ENCODE assay signal across 1 cellular context in genomic region chrX:153627675-153628111, GRCh38.
TF ChIP-seq lines count a peak whose summit lies in the region.

No MANE protein-coding gene starts in this region.

TF ChIP-seq in HepG2, 621 proteins besides CTCF, POLR2A, EP300 and RAD21 (continued from another document and continues in another):
- no peak for TF ChIP-seq THYN1 (CRISPR knock-in tag; IDR thresholded peaks at IDR 0.05; ENCODE audit: borderline replicate concordance, low read depth)
- TF ChIP-seq ZNF205 (CRISPR knock-in tag; IDR thresholded peaks at IDR 0.05), result no peak
- peak; percentile 79 for TF ChIP-seq HOXA3 (CRISPR knock-in tag; IDR thresholded peaks at IDR 0.05)
- TF ChIP-seq MIER3 (CRISPR knock-in tag; IDR thresholded peaks at IDR 0.05; ENCODE audit: borderline replicate concordance), result peak; percentile 87; the same call in 1 of the 2 replicates
- 0 out of 2 replicates have a peak, but pooled peaks have one; percentile 28 for TF ChIP-seq SNAPC5 (CRISPR knock-in tag; IDR thresholded peaks at IDR 0.05; ENCODE audit: borderline replicate concordance)
- no peak for TF ChIP-seq SIX1 (CRISPR knock-in tag; IDR thresholded peaks at IDR 0.05; ENCODE audit: borderline replicate concordance)
- TF ChIP-seq TCF7L2 (IDR thresholded peaks at IDR 0.05; ENCODE audit: low read depth, low read length), result no peak
- no peak for TF ChIP-seq ADNP (CRISPR knock-in tag; IDR thresholded peaks at IDR 0.05)
- TF ChIP-seq IRF9 (CRISPR knock-in tag; IDR thresholded peaks at IDR 0.05; ENCODE audit: borderline replicate concordance), result peak; percentile 54; the same call in 1 of the 2 replicates
- TF ChIP-seq HNRNPH1 (optimal IDR thresholded peaks at IDR 0.05; ENCODE audit: low read depth, low read length), result no peak
- TF ChIP-seq ZBTB46 (CRISPR knock-in tag; IDR thresholded peaks at IDR 0.05; ENCODE audit: borderline replicate concordance), result no peak
- peak; percentile 15; the same call in 1 of the 2 replicates for TF ChIP-seq STAG1 (CRISPR knock-in tag; IDR thresholded peaks at IDR 0.05)
- no peak for TF ChIP-seq SRSF4 (IDR thresholded peaks at IDR 0.05; ENCODE audit: low read depth, low read length, poor library complexity, severe bottlenecking)
- TF ChIP-seq ELK4 (CRISPR knock-in tag; IDR thresholded peaks at IDR 0.05; ENCODE audit: borderline replicate concordance), result no peak
- TF ChIP-seq ZFP1 (CRISPR knock-in tag; IDR thresholded peaks at IDR 0.05), result peak; percentile 26; the same call in 1 of the 2 replicates
- TF ChIP-seq ZNF615 (CRISPR knock-in tag; IDR thresholded peaks at IDR 0.05; ENCODE audit: borderline replicate concordance), result 0 out of 2 replicates have a peak, but pooled peaks have one; percentile 59
- no peak for TF ChIP-seq CERS6 (CRISPR knock-in tag; IDR thresholded peaks at IDR 0.05)
- no peak for TF ChIP-seq NR2F1 (CRISPR knock-in tag; IDR thresholded peaks at IDR 0.05)
- peak; percentile 47; the same call in 1 of the 2 replicates for TF ChIP-seq SAP130 (CRISPR knock-in tag; IDR thresholded peaks at IDR 0.05; ENCODE audit: low read depth)
- no peak for TF ChIP-seq ZFP41 (CRISPR knock-in tag; IDR thresholded peaks at IDR 0.05; ENCODE audit: borderline replicate concordance)
- TF ChIP-seq RBFOX2 (IDR thresholded peaks at IDR 0.05; ENCODE audit: low read depth, low read length), result peak; percentile 78
- TF ChIP-seq ZNF234 (CRISPR knock-in tag; conservative IDR thresholded peaks at IDR 0.05), result no peak
- TF ChIP-seq ZNF691 (CRISPR knock-in tag; IDR thresholded peaks at IDR 0.05; ENCODE audit: borderline replicate concordance, low read depth), result peak; percentile 41; the same call in 1 of the 2 replicates
- TF ChIP-seq ZNF17 (CRISPR knock-in tag; IDR thresholded peaks at IDR 0.05), result no peak
- no peak; the same call in 1 of the 2 replicates for TF ChIP-seq MXD4 (CRISPR knock-in tag; IDR thresholded peaks at IDR 0.05)
- TF ChIP-seq ZNF878 (CRISPR knock-in tag; IDR thresholded peaks at IDR 0.05), result 0 out of 2 replicates have a peak, but pooled peaks have one; percentile 44
- TF ChIP-seq NR2F6 (IDR thresholded peaks at IDR 0.05), result peak; percentile 29; the same call in 1 of the 2 replicates
- peak; percentile 69; the same call in 1 of the 2 replicates for TF ChIP-seq NR2F6 (CRISPR knock-in tag; IDR thresholded peaks at IDR 0.05)
- no peak for TF ChIP-seq SRF (IDR thresholded peaks at IDR 0.05; ENCODE audit: low read depth, low read length)
- TF ChIP-seq ZFYVE20 (CRISPR knock-in tag; IDR thresholded peaks at IDR 0.05; ENCODE audit: borderline replicate concordance, low read depth), result no peak
- TF ChIP-seq KDM2A (CRISPR knock-in tag; IDR thresholded peaks at IDR 0.05; ENCODE audit: borderline replicate concordance, low read depth), result no peak; the same call in 1 of the 2 replicates
- no peak for TF ChIP-seq ZNF572 (CRISPR knock-in tag; IDR thresholded peaks at IDR 0.05)
- no peak for TF ChIP-seq NR2C2 (CRISPR knock-in tag; IDR thresholded peaks at IDR 0.05; ENCODE audit: borderline replicate concordance)
- TF ChIP-seq SMC3 (IDR thresholded peaks at IDR 0.05; ENCODE audit: low read length), result no peak
- TF ChIP-seq ZNF720 (CRISPR knock-in tag; IDR thresholded peaks at IDR 0.05), result no peak
- TF ChIP-seq ZIK1 (CRISPR knock-in tag; IDR thresholded peaks at IDR 0.05; ENCODE audit: borderline replicate concordance, low read depth), result no peak
- TF ChIP-seq PAF1 (CRISPR knock-in tag; IDR thresholded peaks at IDR 0.05), result 0 out of 2 replicates have a peak, but pooled peaks have one; percentile 60
- no peak for TF ChIP-seq ZNF503 (CRISPR knock-in tag; IDR thresholded peaks at IDR 0.05)
- peak; percentile 59; the same call in 1 of the 2 replicates for TF ChIP-seq ZNF552 (CRISPR knock-in tag; IDR thresholded peaks at IDR 0.05; ENCODE audit: borderline replicate concordance)
- TF ChIP-seq ARID2 (CRISPR knock-in tag; IDR thresholded peaks at IDR 0.05; ENCODE audit: borderline replicate concordance), result 0 out of 2 replicates have a peak, but pooled peaks have one; percentile 54
- no peak for TF ChIP-seq HMGA1 (CRISPR knock-in tag; conservative IDR thresholded peaks at IDR 0.05)
- TF ChIP-seq ZNF484 (CRISPR knock-in tag; IDR thresholded peaks at IDR 0.05; ENCODE audit: borderline replicate concordance, low read depth), result no peak
- TF ChIP-seq ZNF616 (CRISPR knock-in tag; IDR thresholded peaks at IDR 0.05; ENCODE audit: low read depth), result 0 out of 2 replicates have a peak, but pooled peaks have one; percentile 63
- no peak for TF ChIP-seq TOE1 (CRISPR knock-in tag; IDR thresholded peaks at IDR 0.05)
- TF ChIP-seq HDAC2 (CRISPR knock-in tag; IDR thresholded peaks at IDR 0.05), result peak; percentile 36; the same call in 1 of the 2 replicates
- no peak for TF ChIP-seq PRDM4 (CRISPR knock-in tag; IDR thresholded peaks at IDR 0.05; ENCODE audit: borderline replicate concordance)
- TF ChIP-seq ZKSCAN1 (IDR thresholded peaks at IDR 0.05; ENCODE audit: low read length), result no peak
- no peak for TF ChIP-seq ZBTB3 (CRISPR knock-in tag; IDR thresholded peaks at IDR 0.05; ENCODE audit: borderline replicate concordance, low read depth)
- TF ChIP-seq DBP (CRISPR knock-in tag; IDR thresholded peaks at IDR 0.05; ENCODE audit: not compliant biosample characterization), result peak; percentile 44
- no peak for TF ChIP-seq HIVEP1 (CRISPR knock-in tag; IDR thresholded peaks at IDR 0.05)
- 0 out of 2 replicates have a peak, but pooled peaks have one; percentile 63 for TF ChIP-seq HOXD1 (CRISPR knock-in tag; IDR thresholded peaks at IDR 0.05)
- TF ChIP-seq ATAD3A (CRISPR knock-in tag; IDR thresholded peaks at IDR 0.05), result no peak
- TF ChIP-seq RELA (CRISPR knock-in tag; IDR thresholded peaks at IDR 0.05), result 0 out of 2 replicates have a peak, but pooled peaks have one; percentile 32
- 0 out of 2 replicates have a peak, but pooled peaks have one; percentile 18 for TF ChIP-seq ZNF326 (CRISPR knock-in tag; IDR thresholded peaks at IDR 0.05; ENCODE audit: borderline replicate concordance)
- TF ChIP-seq CREBL2 (CRISPR knock-in tag; IDR thresholded peaks at IDR 0.05; ENCODE audit: borderline replicate concordance), result no peak
- TF ChIP-seq SPEN (CRISPR knock-in tag; IDR thresholded peaks at IDR 0.05; ENCODE audit: low read depth), result peak; percentile 65; the same call in 1 of the 2 replicates
- peak; percentile 36; the same call in 1 of the 2 replicates for TF ChIP-seq DRAP1 (CRISPR knock-in tag; IDR thresholded peaks at IDR 0.05)
- no peak for TF ChIP-seq PTBP1 (IDR thresholded peaks at IDR 0.05; ENCODE audit: low read depth, low read length, poor library complexity, severe bottlenecking)
- TF ChIP-seq ZNF143 (CRISPR knock-in tag; IDR thresholded peaks at IDR 0.05), result peak; percentile 31; the same call in 1 of the 2 replicates
